In the genomic region with DNA sequence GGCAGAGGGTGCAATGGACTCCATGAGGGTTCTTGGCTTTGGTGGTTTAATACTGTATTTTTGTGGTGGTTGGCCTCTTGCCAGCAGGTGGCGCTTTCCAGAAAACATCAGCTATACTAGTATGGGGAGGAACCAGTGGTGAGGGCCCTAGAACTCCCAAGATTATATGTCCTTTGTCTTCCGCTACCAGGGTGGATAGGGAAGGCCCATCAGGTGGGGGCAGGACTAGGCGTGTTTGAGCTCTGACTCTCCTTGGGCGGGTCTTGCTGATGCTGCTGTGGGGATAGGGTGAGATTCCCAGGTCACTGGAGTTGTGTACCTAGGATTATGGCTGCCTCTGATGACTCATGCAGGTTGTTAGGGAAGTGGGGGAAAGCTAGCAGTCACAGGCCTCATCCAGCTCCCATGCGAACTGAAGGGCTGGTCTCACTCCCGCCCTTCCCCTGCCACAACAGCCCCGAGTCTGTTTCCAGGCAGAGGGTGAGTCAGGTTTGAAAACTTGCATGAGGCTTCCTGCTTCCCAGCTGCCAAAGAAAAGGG, we compare ENCODE assay signal across 8 cellular contexts.
A peak's percentile ranks its signal among the peaks of the same experiment; 100 is the strongest.
DNase-seq lines count a peak whose midpoint lies in the region; ATAC-seq and TF ChIP-seq lines count a peak whose summit lies in the region.

No MANE protein-coding gene starts in this region.

- ATAC-seq in GM18867 (IDR thresholded peaks at IDR 0.05; ENCODE audit: unreplicated experiment) (peak; percentile 73), HG03439 (IDR thresholded peaks at IDR 0.05; ENCODE audit: unreplicated experiment) (peak; percentile 77), SK-N-SH treated with all-trans-retinoic acid at 6 μM for 48 hours (peak; percentile 80), HG03521 (IDR thresholded peaks at IDR 0.05; ENCODE audit: unreplicated experiment) (no peak)

- DNase-seq in AML-193 (lab: John Stamatoyannopoulos, UW) (peak; percentile 3 to 27), iPS-NIHi11 (ENCODE audit: low spot score) (peak; percentile 24), NCI-H510A treated with DMSO at 0.1 percent for 48 hours (lab: John Stamatoyannopoulos, UW) (no peak)
- DNase-seq in stimulated activated naive CD4-positive, alpha-beta T cell (lab: John Stamatoyannopoulos, UW) = no peak

TF ChIP-seq in SK-N-SH treated with all-trans-retinoic acid at 6 μM for 48 hours, 23 proteins besides CTCF, POLR2A, EP300 and RAD21:
- TF ChIP-seq ARNTL (CRISPR knock-in tag; IDR thresholded peaks at IDR 0.05; ENCODE audit: borderline replicate concordance, low read depth) (no peak), ZNF70 (CRISPR knock-in tag; IDR thresholded peaks at IDR 0.05) (no peak), ZNF8 (CRISPR knock-in tag; IDR thresholded peaks at IDR 0.05) (no peak), ZNF565 (CRISPR knock-in tag; conservative IDR thresholded peaks at IDR 0.05; ENCODE audit: low read depth) (no peak), TOX (CRISPR knock-in tag; IDR thresholded peaks at IDR 0.05; ENCODE audit: borderline replicate concordance) (no peak), ZC3H10 (CRISPR knock-in tag; IDR thresholded peaks at IDR 0.05) (no peak), ZFP30 (CRISPR knock-in tag; IDR thresholded peaks at IDR 0.05) (no peak), ZFP3 (CRISPR knock-in tag; IDR thresholded peaks at IDR 0.05) (no peak)

Comparison
In these comparisons a context has a peak if more than half of its experiments do, and no peak if none do; other contexts are left out.
1. DNase-seq: peak in AML-193 (2 of 2) and iPS-NIHi11 (single experiment); none in stimulated activated naive CD4-positive, alpha-beta T cell (0 of 6) and NCI-H510A treated with DMSO at 0.1 percent for 48 hours (single experiment).